In genomic region chr22:40211481-40212052, GRCh38 we compare ENCODE assay signal across 12 cellular contexts. TPM values are rescaled to one million over a fixed set of nuclear protein-coding genes. Genes with fewer than 3 reads are reported as not detected.
A peak's percentile ranks its signal among the peaks of the same experiment; 100 is the strongest.
DNase-seq lines count a peak whose midpoint lies in the region; ATAC-seq and TF ChIP-seq lines count a peak whose summit lies in the region.
"Had no signal": no experiment of that assay in that cellular context is flagged by ENCODE, and none has a peak within 500 bp of the region (broad histone marks: within the 10 kb centered on the region; RNA-seq: fewer than 3 reads in every experiment).

No MANE protein-coding gene starts in this region.

- H3K9me3 Mint-ChIP-seq in CD8-positive, alpha-beta T cell: no peaks in the 10 kb centered on the region
- no peaks in the 10 kb centered on the region for H3K9me3 Mint-ChIP-seq in Caco-2 (ENCODE audit: unreplicated experiment)

- no peak for ATAC-seq in CD8-positive, alpha-beta T cell

- peaks cover 17% of the 10 kb centered on the region for H3K36me3 Mint-ChIP-seq in CD8-positive, alpha-beta T cell
- no peaks in the 10 kb centered on the region for H3K36me3 Mint-ChIP-seq in Caco-2 (ENCODE audit: insufficient read depth, unreplicated experiment)

- POLR2A ChIA-PET in CD8-positive, alpha-beta T cell (lab: Charles Lee): no interaction called here
- POLR2A ChIA-PET in Caco-2 (lab: Charles Lee): no interaction called here

- peaks cover 67% of the 10 kb centered on the region for H3K4me1 ChIP-seq in CD8-positive, alpha-beta T cell (ENCODE audit: insufficient read depth, low read length)
- H3K4me1 ChIP-seq in OCI-LY3 (ENCODE audit: low read length) (peaks cover 59% of the 10 kb centered on the region), left ventricle myocardium inferior (peaks cover 85% of the 10 kb centered on the region), Caco-2 (no peaks in the 10 kb centered on the region)

- peak overlapping the region; percentile 11 for H3K4me3 Mint-ChIP-seq in CD8-positive, alpha-beta T cell
- no peak overlapping the region for H3K4me3 Mint-ChIP-seq in Caco-2 (ENCODE audit: unreplicated experiment)

- H2AFZ ChIP-seq in OCI-LY3 (ENCODE audit: low read depth, low read length): no peak overlapping the region

- H3K9ac ChIP-seq in OCI-LY3 (ENCODE audit: low read length): no peak overlapping the region

- no peaks in the 10 kb centered on the region for H3K9me3 ChIP-seq in CD8-positive, alpha-beta T cell (ENCODE audit: low read length)
- H3K9me3 ChIP-seq in OCI-LY3 (ENCODE audit: insufficient read depth, low read length) (no peaks in the 10 kb centered on the region), left ventricle myocardium inferior (replicated peaks) (no peaks in the 10 kb centered on the region), Caco-2 (no peaks in the 10 kb centered on the region)

- peaks cover 62% of the 10 kb centered on the region for H3K79me2 ChIP-seq in OCI-LY3 (ENCODE audit: low read length)

- BruUV-seq in Caco-2 (replicated peaks; lab: Mats Ljungman, UMichigan): no TSS peak

- peaks cover 56% of the 10 kb centered on the region for H4K20me1 ChIP-seq in OCI-LY3 (ENCODE audit: insufficient read depth, low read length)

- H3K4me1 Mint-ChIP-seq in CD8-positive, alpha-beta T cell (ENCODE audit: low read depth): peaks cover 83% of the 10 kb centered on the region
- no peaks in the 10 kb centered on the region for H3K4me1 Mint-ChIP-seq in Caco-2 (ENCODE audit: low read depth, unreplicated experiment)

- CTCF ChIA-PET in CD8-positive, alpha-beta T cell (lab: Charles Lee): interaction anchor here (0.6 to 1.2 kb wide), 2 partner anchors 11 to 137 kb away, joined by 3 to 5 read pairs; no protein-coding TSS in a partner anchor
- CTCF ChIA-PET in Caco-2 (lab: Charles Lee): no interaction called here

- no peak overlapping the region for H3K27ac ChIP-seq in CD8-positive, alpha-beta T cell (ENCODE audit: low read depth, low read length)
- H3K27ac ChIP-seq in OCI-LY3 (ENCODE audit: low read length) (no peak overlapping the region), left ventricle myocardium inferior (replicated peaks) (peak overlapping the region; percentile 52)

- no peaks in the 10 kb centered on the region for H3K36me3 ChIP-seq in CD8-positive, alpha-beta T cell (ENCODE audit: insufficient read depth, low read length)
- no peaks in the 10 kb centered on the region for H3K36me3 ChIP-seq in OCI-LY3 (replicated peaks; ENCODE audit: low read depth, low read length)
- H3K36me3 ChIP-seq in left ventricle myocardium inferior: no peaks in the 10 kb centered on the region
- H3K36me3 ChIP-seq in Caco-2 (ENCODE audit: control insufficient read depth, insufficient read depth, low read length): no peaks in the 10 kb centered on the region

- DNase-seq in CD8-positive, alpha-beta T cell: no peak
- no peak for DNase-seq in left ventricle myocardium inferior
- peak; percentile 34 for DNase-seq in posterior vena cava (ENCODE audit: low spot score)
- no peak for DNase-seq in Caco-2
- DNase-seq in stimulated activated CD4-positive, alpha-beta T cell treated with anti-CD3 and anti-CD28 coated beads, Interleukin-4, amount 100 ng/mL, for 24 hours: no peak
- DNase-seq in HUDEP-2 (lab: John Stamatoyannopoulos, UW; ENCODE audit: unreplicated experiment in 76 of 76): no peak
- DNase-seq in DMS79 treated with DMSO at 0.1 percent for 48 hours (lab: John Stamatoyannopoulos, UW): no peak
- DNase-seq: amniotic stem cell, kidney, NCI-H1048, NCI-H345 had no signal

- H3K27me3 ChIP-seq in CD8-positive, alpha-beta T cell (ENCODE audit: insufficient read depth, low read length): no peaks in the 10 kb centered on the region
- no peaks in the 10 kb centered on the region; the same call in 1 of the 2 replicates for H3K27me3 ChIP-seq in OCI-LY3 (ENCODE audit: low read depth, low read length)
- no peaks in the 10 kb centered on the region for H3K27me3 ChIP-seq in left ventricle myocardium inferior (ENCODE audit: low read depth)
- H3K27me3 ChIP-seq in Caco-2 (replicated peaks; ENCODE audit: control insufficient read depth, insufficient read depth, low read length): no peaks in the 10 kb centered on the region

- H3K27me3 Mint-ChIP-seq in CD8-positive, alpha-beta T cell (ENCODE audit: low read depth): no peaks in the 10 kb centered on the region
- no peaks in the 10 kb centered on the region for H3K27me3 Mint-ChIP-seq in Caco-2 (ENCODE audit: insufficient read depth, unreplicated experiment)

- intact Hi-C loops in CD8-positive, alpha-beta T cell (cut with DNase I, micrococcal nuclease): no loop called here
- intact Hi-C loops in left ventricle myocardium inferior (cut with micrococcal nuclease): no loop called here
- intact Hi-C loops in posterior vena cava (cut with DNase I): no loop called here
- intact Hi-C loops in Caco-2 (cut with micrococcal nuclease; ENCODE audit: unreplicated experiment): no loop called here

- no peak overlapping the region for H3K4me3 ChIP-seq in CD8-positive, alpha-beta T cell (ENCODE audit: low read depth, low read length)
- H3K4me3 ChIP-seq in OCI-LY3 (ENCODE audit: low read length) (peak overlapping the region; percentile 16), left ventricle myocardium inferior (no peak overlapping the region), Caco-2 (ENCODE audit: low read depth, low read length) (no peak overlapping the region)

- H3K27ac Mint-ChIP-seq in CD8-positive, alpha-beta T cell: peak overlapping the region; percentile 86
- no peak overlapping the region for H3K27ac Mint-ChIP-seq in Caco-2 (ENCODE audit: unreplicated experiment)

- TF ChIP-seq CTCF in CD8-positive, alpha-beta T cell (IDR thresholded peaks at IDR 0.05): no peak
- no peak for TF ChIP-seq CTCF in OCI-LY3 (IDR thresholded peaks at IDR 0.05; ENCODE audit: low read depth, low read length)
- no peak for TF ChIP-seq CTCF in left ventricle myocardium inferior (IDR thresholded peaks at IDR 0.05; ENCODE audit: borderline replicate concordance)
- no peak for TF ChIP-seq CTCF in Caco-2 (IDR thresholded peaks at IDR 0.05; ENCODE audit: insufficient read depth in 1 of 2, low read depth in 1 of 2, low read length in 1 of 2, severe bottlenecking in 1 of 2, unreplicated experiment in 1 of 2)

- H3K4me2 ChIP-seq in OCI-LY3 (ENCODE audit: low read length): peak overlapping the region; percentile 64

RNA-seq across cellular contexts. Expression of gene TNRC6B, which starts 33.8 kb away (rescaled TPM):
- total RNA-seq in CD8-positive, alpha-beta T cell: 100 to 1,000 TPM in 1 of 2 experiments, 10 to 100 TPM in 1; 85.3 to 106 TPM
- total RNA-seq in left ventricle myocardium inferior (43.8 TPM), posterior vena cava (10 to 100 TPM; 44.3 to 44.9 TPM), Caco-2 (2022) (22.1 and 23.5 TPM in 2 replicates)
